Comparison of ENCODE assay signal across 1 cellular context in genomic region chr17:50102164-50102991, GRCh38.
TF ChIP-seq lines count a peak whose summit lies in the region.

No MANE protein-coding gene starts in this region.

TF ChIP-seq in GM12878, 131 proteins besides CTCF, POLR2A, EP300 and RAD21:
- TF ChIP-seq, protein P1, sequence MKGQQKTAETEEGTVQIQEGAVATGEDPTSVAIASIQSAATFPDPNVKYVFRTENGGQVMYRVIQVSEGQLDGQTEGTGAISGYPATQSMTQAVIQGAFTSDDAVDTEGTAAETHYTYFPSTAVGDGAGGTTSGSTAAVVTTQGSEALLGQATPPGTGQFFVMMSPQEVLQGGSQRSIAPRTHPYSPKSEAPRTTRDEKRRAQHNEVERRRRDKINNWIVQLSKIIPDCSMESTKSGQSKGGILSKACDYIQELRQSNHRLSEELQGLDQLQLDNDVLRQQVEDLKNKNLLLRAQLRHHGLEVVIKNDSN (IDR thresholded peaks at IDR 0.05; ENCODE audit: borderline replicate concordance, extremely low read length, insufficient read depth, low read depth, low read length) = peak; percentile 57
- TF ChIP-seq TCF12 (IDR thresholded peaks at IDR 0.05; ENCODE audit: low read depth, low read length) (no peak), CHD4 (IDR thresholded peaks at IDR 0.05) (no peak), TAF1 (IDR thresholded peaks at IDR 0.05; ENCODE audit: borderline replicate concordance, low read depth, low read length) (no peak), ZNF622 (IDR thresholded peaks at IDR 0.05) (no peak)
